In the genomic region with DNA sequence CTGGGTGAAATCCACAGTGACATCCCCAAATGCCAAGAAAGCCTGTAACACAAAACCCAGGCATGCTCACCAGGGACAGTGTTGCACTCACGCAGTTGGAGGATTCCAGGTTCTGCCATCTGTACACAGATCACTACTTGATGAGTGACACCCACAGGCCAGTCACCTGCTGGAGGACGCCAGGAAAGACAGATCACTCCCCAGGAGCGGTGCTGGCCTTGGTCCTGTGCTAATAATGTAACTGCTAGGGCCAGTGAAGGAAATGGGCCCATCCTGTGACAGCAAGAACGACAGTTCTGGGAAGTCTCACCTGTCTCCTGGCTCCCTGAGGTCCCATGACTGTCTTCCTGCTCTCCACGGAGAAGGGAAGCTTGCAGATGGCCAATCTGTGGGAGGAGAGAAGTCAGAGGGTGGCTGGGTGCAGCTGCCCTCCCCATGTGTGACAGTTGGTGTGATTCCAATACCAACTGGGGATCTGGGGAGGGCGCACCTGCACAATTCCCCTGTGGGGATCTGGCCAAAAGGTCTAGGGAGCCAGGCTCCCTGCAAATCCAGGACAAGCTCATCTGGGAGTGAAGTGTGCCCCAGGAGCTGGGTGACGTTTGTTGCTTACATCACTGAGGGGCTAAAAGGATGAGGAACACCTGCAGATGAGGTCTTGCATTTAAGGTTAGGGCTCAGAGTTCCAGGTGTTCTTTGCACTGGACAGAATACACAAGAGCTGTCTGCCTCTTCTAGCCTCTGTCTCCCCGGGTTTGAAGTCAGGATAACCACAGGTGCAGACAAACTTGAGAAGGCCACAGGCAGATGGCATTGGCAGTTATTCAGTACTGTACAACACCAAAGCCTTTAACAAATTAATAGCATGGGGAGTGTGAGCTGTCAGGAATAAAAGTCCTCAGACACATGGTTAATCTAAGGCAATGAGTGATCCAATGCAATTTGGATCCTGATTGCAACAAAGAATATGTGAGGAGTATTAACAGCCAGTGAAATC, we compare ENCODE assay signal across 1 cellular context.
TF ChIP-seq lines count a peak whose summit lies in the region.

No MANE protein-coding gene starts in this region.

TF ChIP-seq in SK-N-SH treated with all-trans-retinoic acid at 6 μM for 48 hours, 23 proteins besides CTCF, POLR2A, EP300 and RAD21 (continued from another document):
- TF ChIP-seq, protein P1, sequence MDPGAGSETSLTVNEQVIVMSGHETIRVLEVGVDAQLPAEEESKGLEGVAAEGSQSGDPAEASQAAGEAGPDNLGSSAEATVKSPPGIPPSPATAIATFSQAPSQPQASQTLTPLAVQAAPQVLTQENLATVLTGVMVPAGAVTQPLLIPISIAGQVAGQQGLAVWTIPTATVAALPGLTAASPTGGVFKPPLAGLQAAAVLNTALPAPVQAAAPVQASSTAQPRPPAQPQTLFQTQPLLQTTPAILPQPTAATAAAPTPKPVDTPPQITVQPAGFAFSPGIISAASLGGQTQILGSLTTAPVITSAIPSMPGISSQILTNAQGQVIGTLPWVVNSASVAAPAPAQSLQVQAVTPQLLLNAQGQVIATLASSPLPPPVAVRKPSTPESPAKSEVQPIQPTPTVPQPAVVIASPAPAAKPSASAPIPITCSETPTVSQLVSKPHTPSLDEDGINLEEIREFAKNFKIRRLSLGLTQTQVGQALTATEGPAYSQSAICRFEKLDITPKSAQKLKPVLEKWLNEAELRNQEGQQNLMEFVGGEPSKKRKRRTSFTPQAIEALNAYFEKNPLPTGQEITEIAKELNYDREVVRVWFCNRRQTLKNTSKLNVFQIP (CRISPR knock-in tag; IDR thresholded peaks at IDR 0.05; ENCODE audit: borderline replicate concordance, low read depth): no peak
- no peak for TF ChIP-seq ISL1 (CRISPR knock-in tag; IDR thresholded peaks at IDR 0.05)
- TF ChIP-seq ZC3H10 (CRISPR knock-in tag; IDR thresholded peaks at IDR 0.05): no peak
- no peak for TF ChIP-seq TOX (CRISPR knock-in tag; IDR thresholded peaks at IDR 0.05; ENCODE audit: borderline replicate concordance)
- TF ChIP-seq ZNF70 (CRISPR knock-in tag; IDR thresholded peaks at IDR 0.05): no peak
- TF ChIP-seq, protein P2, sequence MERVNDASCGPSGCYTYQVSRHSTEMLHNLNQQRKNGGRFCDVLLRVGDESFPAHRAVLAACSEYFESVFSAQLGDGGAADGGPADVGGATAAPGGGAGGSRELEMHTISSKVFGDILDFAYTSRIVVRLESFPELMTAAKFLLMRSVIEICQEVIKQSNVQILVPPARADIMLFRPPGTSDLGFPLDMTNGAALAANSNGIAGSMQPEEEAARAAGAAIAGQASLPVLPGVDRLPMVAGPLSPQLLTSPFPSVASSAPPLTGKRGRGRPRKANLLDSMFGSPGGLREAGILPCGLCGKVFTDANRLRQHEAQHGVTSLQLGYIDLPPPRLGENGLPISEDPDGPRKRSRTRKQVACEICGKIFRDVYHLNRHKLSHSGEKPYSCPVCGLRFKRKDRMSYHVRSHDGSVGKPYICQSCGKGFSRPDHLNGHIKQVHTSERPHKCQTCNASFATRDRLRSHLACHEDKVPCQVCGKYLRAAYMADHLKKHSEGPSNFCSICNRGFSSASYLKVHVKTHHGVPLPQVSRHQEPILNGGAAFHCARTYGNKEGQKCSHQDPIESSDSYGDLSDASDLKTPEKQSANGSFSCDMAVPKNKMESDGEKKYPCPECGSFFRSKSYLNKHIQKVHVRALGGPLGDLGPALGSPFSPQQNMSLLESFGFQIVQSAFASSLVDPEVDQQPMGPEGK (CRISPR knock-in tag; IDR thresholded peaks at IDR 0.05; ENCODE audit: borderline replicate concordance): no peak
- TF ChIP-seq GLIS3 (CRISPR knock-in tag; IDR thresholded peaks at IDR 0.05): no peak
